ENCODE assay signal across 1 cellular context in genomic region chr10:34372509-34372908, GRCh38.
TF ChIP-seq lines count a peak whose summit lies in the region.

No MANE protein-coding gene starts in this region.

TF ChIP-seq in K562, 482 proteins besides CTCF, POLR2A, EP300 and RAD21 (continued from another document):
- TF ChIP-seq MGA (IDR thresholded peaks at IDR 0.05) (no peak), PHF20 (IDR thresholded peaks at IDR 0.05; ENCODE audit: partially characterized antibody) (no peak)
